14 cellular contexts compared by ENCODE assay signal in genomic region chr19:42791142-42791541, GRCh38. TPM values are rescaled to one million over a fixed set of nuclear protein-coding genes. Genes with fewer than 3 reads are reported as not detected.
DNase-seq lines count a peak whose midpoint lies in the region; FAIRE-seq and TF ChIP-seq lines count a peak whose summit lies in the region.
"Not testable (repeated sequence)": the region's sequence is repeated elsewhere in the genome, so short reads cannot be mapped to it uniquely, and the experiment has no call there.
"Had no signal": no experiment of that assay in that cellular context is flagged by ENCODE, and none has a peak within 500 bp of the region (broad histone marks: within the 10 kb centered on the region; RNA-seq: fewer than 3 reads in every experiment).

No MANE protein-coding gene starts in this region.

- peak; percentile 9 for DNase-seq in DMS153 treated with DMSO at 0.1 percent for 48 hours (lab: John Stamatoyannopoulos, UW; ENCODE audit: unreplicated experiment)
- peak; percentile 58 for DNase-seq in GM23248
- DNase-seq in adipocyte (ENCODE audit: low read depth): peak; percentile 60
- DNase-seq in H1 (ENCODE audit: low read depth in 1 of 2, low spot score in 2 of 2): not testable (repeated sequence)
- peak; percentile 2 for DNase-seq in foreskin melanocyte

- in situ Hi-C loops in GM23248 (cut with MboI): loop anchor here (25.0 kb wide), 1 partner anchor 296 kb away; the partner anchor contains the start of gene PSG2

- not testable (repeated sequence) for FAIRE-seq in H1 (lab: Jason Lieb, UNC)

- TF ChIP-seq CTCF in LNCAP (IDR thresholded peaks at IDR 0.05) (peak; percentile 14; the same call in 1 of the 2 replicates), OCI-LY1 (IDR thresholded peaks at IDR 0.05; ENCODE audit: low read length) (peak; percentile 43; the same call in 1 of the 2 replicates)
- not testable (repeated sequence) for TF ChIP-seq CTCF in H1 (IDR thresholded peaks at IDR 0.05; ENCODE audit: control extremely low read depth in 1 of 3, insufficient read depth in 1 of 3, low read depth in 1 of 3, low read length in 3 of 3)

- H3K27ac ChIP-seq in GM23248; OCI-LY1 (ENCODE audit: low read depth, low read length, poor library complexity, severe bottlenecking); H1 (ENCODE audit: low read depth, low read length): not testable (repeated sequence)

- H2AK5ac ChIP-seq in H1 (ENCODE audit: low read depth, low read length): not testable (repeated sequence)

- H3K9me2 ChIP-seq in GM23248 (ENCODE audit: insufficient read depth); OCI-LY1 (ENCODE audit: low read depth, low read length): not testable (repeated sequence)

- H2BK5ac ChIP-seq in H1 (ENCODE audit: low read depth, low read length): not testable (repeated sequence)

- not testable (repeated sequence) for H3K79me1 ChIP-seq in H1 (ENCODE audit: low read depth, low read length)

- H3K4me3 ChIP-seq in GM23248; OCI-LY1 (ENCODE audit: low read depth, low read length, poor library complexity, severe bottlenecking); adipocyte (ENCODE audit: low read length); H1 (ENCODE audit: extremely low read depth in 1 of 4, insufficient read depth in 2 of 4, low read depth in 3 of 4, low read length in 4 of 4): not testable (repeated sequence)

- H4K20me1 ChIP-seq in GM23248 (ENCODE audit: insufficient read depth); OCI-LY1 (ENCODE audit: insufficient read depth, low read length); H1 (replicated peaks in 1 of 2; ENCODE audit: control insufficient read depth in 1 of 2, insufficient read depth in 2 of 2, low read length in 2 of 2): not testable (repeated sequence)

- CTCF ChIA-PET in H1 (lab: Charles Lee; ENCODE audit: partially characterized antibody): interaction anchor here (0.7 kb wide), 1 partner anchor 108 kb away, joined by 3 read pairs; no protein-coding TSS in a partner anchor

- not testable (repeated sequence) for H2BK12ac ChIP-seq in H1 (ENCODE audit: low read depth, low read length)

- not testable (repeated sequence) for H3K4ac ChIP-seq in H1 (replicated peaks; ENCODE audit: insufficient read length, low read depth, low read length)

- not testable (repeated sequence) for H3K79me2 ChIP-seq in GM23248 (ENCODE audit: insufficient read depth); OCI-LY1 (ENCODE audit: insufficient read depth, low read length); H1 (ENCODE audit: control insufficient read depth in 1 of 2, insufficient read depth in 2 of 2, low read length in 2 of 2)

- not testable (repeated sequence) for H3K18ac ChIP-seq in H1 (ENCODE audit: extremely low read depth, low read length)

- H3K27me3 ChIP-seq in GM23248 (replicated peaks; ENCODE audit: insufficient read depth); OCI-LY1 (ENCODE audit: insufficient read depth, low read length); adipocyte (replicated peaks; ENCODE audit: control insufficient read depth, insufficient read depth, low read length); H1 (replicated peaks in 1 of 4; ENCODE audit: control insufficient read depth in 3 of 4, extremely low read depth in 1 of 4, insufficient read depth in 3 of 4, low read length in 3 of 4): not testable (repeated sequence)

- H2BK15ac ChIP-seq in H1 (ENCODE audit: low read length): not testable (repeated sequence)

- not testable (repeated sequence) for H4K5ac ChIP-seq in H1 (ENCODE audit: insufficient read length, low read depth, low read length)

- H3K4me2 ChIP-seq in GM23248 (ENCODE audit: unreplicated experiment); OCI-LY1 (ENCODE audit: low read length); H1 (ENCODE audit: insufficient read depth in 1 of 2, low read depth in 2 of 2, low read length in 2 of 2): not testable (repeated sequence)

- H4K8ac ChIP-seq in H1 (ENCODE audit: extremely low read depth, insufficient read depth, low read length): not testable (repeated sequence)

- not testable (repeated sequence) for H3K23ac ChIP-seq in H1 (ENCODE audit: insufficient read length)

- not testable (repeated sequence) for TF ChIP-seq POLR2A in H1 (IDR thresholded peaks at IDR 0.05; ENCODE audit: control extremely low read depth in 1 of 2, low read depth in 2 of 2, low read length in 2 of 2)

- not testable (repeated sequence) for H3K14ac ChIP-seq in H1 (ENCODE audit: insufficient read length)

- H3K9me3 ChIP-seq in GM23248 (ENCODE audit: low read depth); OCI-LY1 (ENCODE audit: low read length); adipocyte (ENCODE audit: control insufficient read depth, low read length): not testable (repeated sequence)
- peaks cover 7 to 45% of the 10 kb centered on the region in 2 experiments; a peak in 2 of 4 replicates for H3K9me3 ChIP-seq in H1 (ENCODE audit: insufficient read depth in 2 of 2, low read depth in 1 of 2, low read length in 1 of 2)

- H3K56ac ChIP-seq in H1 (replicated peaks; ENCODE audit: insufficient read length, low read depth, low read length): not testable (repeated sequence)

- not testable (repeated sequence) for TF ChIP-seq EP300 in H1 (IDR thresholded peaks at IDR 0.05; ENCODE audit: borderline replicate concordance in 1 of 2, low read depth in 2 of 2, low read length in 2 of 2)

- POLR2A ChIA-PET in H1 (lab: Charles Lee; ENCODE audit: partially characterized antibody): not testable (repeated sequence)

- H3K36me3 ChIP-seq in GM23248 (ENCODE audit: low read depth); OCI-LY1 (ENCODE audit: insufficient read depth, low read length); adipocyte (ENCODE audit: control insufficient read depth, insufficient read depth, low read length, severe bottlenecking); H1 (ENCODE audit: control insufficient read depth in 2 of 4, insufficient read depth in 4 of 4, low read length in 3 of 4): not testable (repeated sequence)

- not testable (repeated sequence) for H4K91ac ChIP-seq in H1 (replicated peaks; ENCODE audit: insufficient read length, low read length)

- H3K4me1 ChIP-seq in GM23248 (ENCODE audit: insufficient read depth): peaks cover 28% of the 10 kb centered on the region
- H3K4me1 ChIP-seq in OCI-LY1 (ENCODE audit: insufficient read depth, low read length, severe bottlenecking); adipocyte (ENCODE audit: control insufficient read depth, insufficient read depth, low read length); H1 (replicated peaks in 1 of 4; ENCODE audit: control insufficient read depth in 3 of 4, insufficient read depth in 4 of 4, low read length in 3 of 4): not testable (repeated sequence)

- peak; percentile 18 to 33; a peak in 2 of 4 replicates for TF ChIP-seq RAD21 in H1 (IDR thresholded peaks at IDR 0.05 in 1 of 2, conservative IDR thresholded peaks at IDR 0.05 in 1 of 2; ENCODE audit: low read depth in 2 of 2, low read length in 2 of 2)

- WGBS in GM23248 (ENCODE audit: low coverage in 1 of 2, low lambda C conversion rate in 2 of 2, missing lambda C conversion rate in 2 of 2), 2 experiments: 25 to 27% methylated on average over 1 of the region's 1 CpG
- 80% methylated on average over 1 of the region's 1 CpG; no CpG with 5 or more reads in 1 of the 2 experiments for WGBS in H1 (ENCODE audit: extremely low coverage in 1 of 2, insufficient coverage in 1 of 2, insufficient read length in 1 of 2, insufficient replicate concordance in 2 of 2, low coverage in 1 of 2, low lambda C conversion rate in 2 of 2, missing lambda C conversion rate in 1 of 2), 2 experiments

- H3F3A ChIP-seq in GM23248 (ENCODE audit: insufficient read depth): peaks cover 24% of the 10 kb centered on the region
- not testable (repeated sequence) for H3F3A ChIP-seq in OCI-LY1 (ENCODE audit: insufficient read depth, low read length)

- H3K9ac ChIP-seq in GM23248; OCI-LY1 (ENCODE audit: low read length); adipocyte (ENCODE audit: low read length); H1 (replicated peaks in 1 of 4; ENCODE audit: extremely low read depth in 1 of 4, low read depth in 3 of 4, low read length in 3 of 4): not testable (repeated sequence)

- not testable (repeated sequence) for H2BK120ac ChIP-seq in H1 (replicated peaks; ENCODE audit: low read depth, low read length)

- H3K23me2 ChIP-seq in H1 (ENCODE audit: low read depth, low read length): not testable (repeated sequence)

- H2BK20ac ChIP-seq in H1 (ENCODE audit: low read length): not testable (repeated sequence)

- H2AFZ ChIP-seq in GM23248; OCI-LY1 (ENCODE audit: low read length); H1 (ENCODE audit: low read length): not testable (repeated sequence)

RNA-seq across cellular contexts. Expression of gene PSG8, which starts 25.7 kb away (rescaled TPM):
- total RNA-seq in GM23248 (2014; rRNA removed; shearing (Covaris generic)): not detected in 2 replicates
- polyA plus RNA-seq in GM23248 (2016; fragmentation: Nextera tagmentation; extraction: Ambion mirVana) (0.95 and 1.7 TPM in 2 replicates), H1 (2011; rRNA removed) (not detected in 2 replicates)
- not detected in 2 replicates for total RNA-seq in H1 (2021; fragmentation: NEBNext Ultra II Directional; extraction: Animal tissue kit (Norgen Biotek cat#: 25700))
- polyA plus RNA-seq in H1 (2011; cell fraction: cytosol; rRNA removed): not detected
- polyA plus RNA-seq in H1 (2011; cell fraction: nucleus; rRNA removed): not detected
- polyA plus RNA-seq in H1 (2012, experiment 1 of 2): not detected in 4 replicates
- polyA plus RNA-seq in H1 (2012, experiment 2 of 2): not detected
- not detected for polyA plus RNA-seq in H1 (2013, experiment 1 of 2)
- polyA plus RNA-seq in H1 (2013, experiment 2 of 2): not detected
- not detected in 2 replicates for polyA minus RNA-seq in H1 (2011; rRNA and poly(A)+ RNA removed)
- not detected for polyA minus RNA-seq in H1 (2011; cell fraction: cytosol; rRNA and poly(A)+ RNA removed)
- not detected for polyA minus RNA-seq in H1 (2011; cell fraction: nucleus; rRNA and poly(A)+ RNA removed)
- total RNA-seq: CD4-positive, alpha-beta T cell; heart left ventricle; lower lobe of right lung; occipital lobe; suprapubic skin; T-helper 1 cell treated with Interleukin-12 subunit alpha and Interleukin-12 subunit beta and Interleukin-4 antibody, amounts not matched to agents 30 ng/mL and 1 ng/mL, for 36 hours had no signal
- polyA plus RNA-seq: heart left ventricle, immature natural killer cell had no signal

RNA-seq across cellular contexts. Expression of gene PSG3, which starts 50.9 kb away (rescaled TPM):
- not detected in 2 replicates for total RNA-seq in GM23248 (2014; rRNA removed; shearing (Covaris generic))
- polyA plus RNA-seq in GM23248 (2016; fragmentation: Nextera tagmentation; extraction: Ambion mirVana): 0.10 TPM in 1 of 2 replicates, not detected in the other
- total RNA-seq in H1 (2021; fragmentation: NEBNext Ultra II Directional; extraction: Animal tissue kit (Norgen Biotek cat#: 25700)): not detected in 2 replicates
- polyA plus RNA-seq in H1 (2011; rRNA removed): not detected in 2 replicates
- polyA plus RNA-seq in H1 (2011; cell fraction: cytosol; rRNA removed): not detected
- polyA plus RNA-seq in H1 (2011; cell fraction: nucleus; rRNA removed): not detected
- not detected in 4 replicates for polyA plus RNA-seq in H1 (2012, experiment 1 of 2)
- not detected for polyA plus RNA-seq in H1 (2012, experiment 2 of 2)
- not detected for polyA plus RNA-seq in H1 (2013, experiment 1 of 2)
- not detected for polyA plus RNA-seq in H1 (2013, experiment 2 of 2)
- not detected in 2 replicates for polyA minus RNA-seq in H1 (2011; rRNA and poly(A)+ RNA removed)
- not detected for polyA minus RNA-seq in H1 (2011; cell fraction: cytosol; rRNA and poly(A)+ RNA removed)
- polyA minus RNA-seq in H1 (2011; cell fraction: nucleus; rRNA and poly(A)+ RNA removed): not detected
- total RNA-seq: CD4-positive, alpha-beta T cell; heart left ventricle; lower lobe of right lung; occipital lobe; suprapubic skin; T-helper 1 cell treated with Interleukin-12 subunit alpha and Interleukin-12 subunit beta and Interleukin-4 antibody, amounts not matched to agents 30 ng/mL and 1 ng/mL, for 36 hours had no signal
- polyA plus RNA-seq: heart left ventricle, immature natural killer cell had no signal
